Comparison of ENCODE assay signal across 29 cellular contexts in the genomic region with DNA sequence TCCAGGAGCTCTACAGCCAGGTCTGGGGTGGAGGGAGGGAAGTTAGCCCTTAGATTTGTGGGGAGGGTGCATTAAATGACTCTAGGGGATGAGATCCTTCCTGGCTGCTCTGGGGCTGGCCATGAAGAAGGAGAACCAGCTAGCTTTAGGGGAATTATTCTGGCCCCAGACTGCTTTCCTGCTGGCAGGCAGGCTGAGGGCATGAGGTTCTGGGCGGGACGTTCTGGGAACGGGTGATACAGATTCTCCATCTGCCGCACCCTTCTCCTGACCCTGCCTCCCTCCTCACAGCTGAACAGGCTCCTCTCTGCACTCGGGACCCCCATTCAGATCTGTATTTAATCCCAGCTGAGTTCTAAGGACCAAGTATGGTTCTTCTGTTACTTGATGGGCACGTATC.
"Had no signal": no experiment of that assay in that cellular context is flagged by ENCODE, and none has a peak within 500 bp of the region (broad histone marks: within the 10 kb centered on the region; RNA-seq: fewer than 3 reads in every experiment).

No MANE protein-coding gene starts in this region.

- H3K27ac Mint-ChIP-seq: activated CD4-positive, alpha-beta memory T cell treated with anti-CD3 and anti-CD28 coated beads for 36 hours; activated CD4-positive, alpha-beta T cell treated with anti-CD3 and anti-CD28 coated beads, Interleukin-2, amount 10 ng/mL, durations not matched to agents 24 days and 14 days; activated naive CD8-positive, alpha-beta T cell treated with anti-CD3 and anti-CD28 coated beads, Interleukin-2, amount 50 U/mL, for 24 hours; activated T-helper 1 cell treated with anti-CD3 and anti-CD28 coated beads, Interleukin-12 subunit alpha, Interleukin-12 subunit beta, Interleukin-2, Interleukin-4 antibody, amounts not matched to agents 30 ng/mL and 10 ng/mL and 1 ng/mL, durations not matched to agents 14 hours and 24 hours and 36 hours; naive thymus-derived CD8-positive, alpha-beta T cell; stimulated activated naive CD8-positive, alpha-beta T cell treated with anti-CD3 and anti-CD28 coated beads, Interleukin-15, amount 100 ng/mL, for 72 hours had no signal

- H3K27me3 ChIP-seq: breast epithelium, right atrium auricular region, thyroid gland had no signal

- H3K9ac ChIP-seq: parathyroid adenoma had no signal

- H3K36me3 Mint-ChIP-seq: activated CD4-positive, alpha-beta memory T cell treated with anti-CD3 and anti-CD28 coated beads for 36 hours; naive thymus-derived CD8-positive, alpha-beta T cell had no signal

- DNase-seq: activated CD4-positive, alpha-beta memory T cell treated with anti-CD3 and anti-CD28 coated beads for 36 hours; activated CD4-positive, alpha-beta T cell treated with anti-CD3 and anti-CD28 coated beads, Interleukin-2, amount 10 ng/mL, durations not matched to agents 24 days and 14 days; activated CD4-positive, CD25-positive, alpha-beta regulatory T cell treated with anti-CD3 and anti-CD28 coated beads, Interleukin-2, amount 50 U/mL, for 72 hours; activated CD8-positive, alpha-beta memory T cell treated with anti-CD3 and anti-CD28 coated beads, Interleukin-2, amount 50 U/mL, for 4 hours; activated gamma-delta T cell treated with Interleukin-2 at 50 U/mL for 16 hours; activated naive CD4-positive, alpha-beta T cell treated with anti-CD3 and anti-CD28 coated beads, Interleukin-2, amount 50 U/mL, for 16 hours; activated naive CD8-positive, alpha-beta T cell treated with anti-CD3 and anti-CD28 coated beads, Interleukin-2, amount 50 U/mL, for 24 hours; activated T-cell treated with anti-CD3 and anti-CD28 coated beads, Interleukin-2, amount 50 U/mL, for 1 hour; amygdala; central memory CD4-positive, alpha-beta T cell; dermis blood vessel endothelial cell; effector CD4-positive, alpha-beta T cell; gastrocnemius medialis; glutamatergic neuron; left colon; mammary epithelial cell; midbrain; nucleus accumbens; stimulated activated CD4-positive, alpha-beta T cell treated with anti-CD3 and anti-CD28 coated beads, Interleukin-12 subunit alpha, Interleukin-12 subunit beta, amount 100 ng/mL, for 4 hours; stimulated activated CD4-positive, alpha-beta T cell treated with anti-CD3 and anti-CD28 coated beads, Interleukin-4, amount 100 ng/mL, for 1 hour; stimulated activated naive CD8-positive, alpha-beta T cell treated with anti-CD3 and anti-CD28 coated beads, Interleukin-15, amount 100 ng/mL, for 72 hours; T-helper 2 cell; thyroid gland had no signal

- ATAC-seq: activated naive CD8-positive, alpha-beta T cell treated with anti-CD3 and anti-CD28 coated beads, Interleukin-2, amount 50 U/mL, for 24 hours; gastrocnemius medialis; left colon; naive thymus-derived CD8-positive, alpha-beta T cell; stimulated activated naive CD8-positive, alpha-beta T cell treated with anti-CD3 and anti-CD28 coated beads, Interleukin-15, amount 100 ng/mL, for 72 hours had no signal

- H3K36me3 ChIP-seq: breast epithelium, gastrocnemius medialis, right atrium auricular region, thyroid gland had no signal

- H3K4me3 Mint-ChIP-seq: activated CD4-positive, alpha-beta memory T cell treated with anti-CD3 and anti-CD28 coated beads for 36 hours; activated CD4-positive, alpha-beta T cell treated with anti-CD3 and anti-CD28 coated beads, Interleukin-2, amount 10 ng/mL, durations not matched to agents 24 days and 14 days; activated naive CD8-positive, alpha-beta T cell treated with anti-CD3 and anti-CD28 coated beads, Interleukin-2, amount 50 U/mL, for 24 hours; activated T-helper 1 cell treated with anti-CD3 and anti-CD28 coated beads, Interleukin-12 subunit alpha, Interleukin-12 subunit beta, Interleukin-2, Interleukin-4 antibody, amounts not matched to agents 30 ng/mL and 10 ng/mL and 1 ng/mL, durations not matched to agents 14 hours and 24 hours and 36 hours; naive thymus-derived CD8-positive, alpha-beta T cell; neural crest cell; stimulated activated naive CD8-positive, alpha-beta T cell treated with anti-CD3 and anti-CD28 coated beads, Interleukin-15, amount 100 ng/mL, for 72 hours had no signal

- H3K4me1 Mint-ChIP-seq: neural crest cell had no signal

- H3K9me3 ChIP-seq: breast epithelium, gastrocnemius medialis, right atrium auricular region, thyroid gland had no signal

- H3K4me3 ChIP-seq: breast epithelium, gastrocnemius medialis, right atrium auricular region, thyroid gland had no signal

- H3K27me3 Mint-ChIP-seq: activated CD4-positive, alpha-beta memory T cell treated with anti-CD3 and anti-CD28 coated beads for 36 hours; activated naive CD8-positive, alpha-beta T cell treated with anti-CD3 and anti-CD28 coated beads, Interleukin-2, amount 50 U/mL, for 24 hours; stimulated activated naive CD8-positive, alpha-beta T cell treated with anti-CD3 and anti-CD28 coated beads, Interleukin-15, amount 100 ng/mL, for 72 hours had no signal

- H3K9me3 Mint-ChIP-seq: activated CD4-positive, alpha-beta memory T cell treated with anti-CD3 and anti-CD28 coated beads for 36 hours; activated CD4-positive, alpha-beta T cell treated with anti-CD3 and anti-CD28 coated beads, Interleukin-2, amount 10 ng/mL, durations not matched to agents 24 days and 14 days; activated naive CD8-positive, alpha-beta T cell treated with anti-CD3 and anti-CD28 coated beads, Interleukin-2, amount 50 U/mL, for 24 hours; activated T-helper 1 cell treated with anti-CD3 and anti-CD28 coated beads, Interleukin-12 subunit alpha, Interleukin-12 subunit beta, Interleukin-2, Interleukin-4 antibody, amounts not matched to agents 30 ng/mL and 10 ng/mL and 1 ng/mL, durations not matched to agents 14 hours and 24 hours and 36 hours; naive thymus-derived CD8-positive, alpha-beta T cell; neural crest cell; stimulated activated naive CD8-positive, alpha-beta T cell treated with anti-CD3 and anti-CD28 coated beads, Interleukin-15, amount 100 ng/mL, for 72 hours had no signal

- H2AFZ ChIP-seq: parathyroid adenoma had no signal

- H3K79me2 ChIP-seq: parathyroid adenoma had no signal

- H3K27ac ChIP-seq: breast epithelium, gastrocnemius medialis, parathyroid adenoma, right atrium auricular region, thyroid gland had no signal
